ENCODE assay signal across 23 cellular contexts in the genomic region with DNA sequence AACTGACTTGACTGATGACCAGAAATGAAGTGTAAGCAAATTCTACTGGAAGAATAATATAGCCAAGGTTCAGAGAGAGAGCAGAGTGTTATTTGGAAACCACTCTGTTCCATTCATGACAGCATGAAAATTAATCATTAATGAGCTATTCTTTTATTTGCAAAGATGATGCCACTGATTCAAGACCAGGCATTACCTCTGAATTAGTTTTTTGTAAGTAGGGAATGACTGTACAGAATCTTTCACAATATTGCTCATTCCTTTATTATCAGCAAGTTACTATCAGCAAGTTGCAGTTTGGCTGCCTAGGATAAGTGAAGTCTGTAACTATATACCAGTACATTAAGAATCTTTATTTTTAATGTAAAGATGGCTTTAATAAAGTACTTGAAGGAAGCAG.
DNase-seq lines count a peak whose midpoint lies in the region; ATAC-seq and TF ChIP-seq lines count a peak whose summit lies in the region.
"Had no signal": no experiment of that assay in that cellular context is flagged by ENCODE, and none has a peak within 500 bp of the region (broad histone marks: within the 10 kb centered on the region; RNA-seq: fewer than 3 reads in every experiment).

No MANE protein-coding gene starts in this region.

- H3K4me3 ChIP-seq in mammary epithelial cell (replicated peaks in 1 of 3; ENCODE audit: insufficient read depth in 1 of 3, low read depth in 2 of 3, low read length in 3 of 3) (no peak overlapping the region), breast epithelium (no peak overlapping the region), endodermal cell (ENCODE audit: low read length) (peak overlapping the region; percentile 57), ascending aorta (no peak overlapping the region)
- H3K4me3 ChIP-seq in CD8-positive, alpha-beta T cell (ENCODE audit: low read depth, low read length), result no peak overlapping the region
- H3K4me3 ChIP-seq: K562, Peyer's patch had no signal

- H3K36me3 Mint-ChIP-seq in endodermal cell (ENCODE audit: low read depth), result peaks cover 83% of the 10 kb centered on the region
- H3K36me3 Mint-ChIP-seq in CD8-positive, alpha-beta T cell, result no peaks in the 10 kb centered on the region
- peaks cover 14% of the 10 kb centered on the region for H3K36me3 Mint-ChIP-seq in chondrocyte (ENCODE audit: low read depth)
- H3K36me3 Mint-ChIP-seq: CD4-positive, CD25-positive, alpha-beta regulatory T cell had no signal

- no peaks in the 10 kb centered on the region for H3K9me3 ChIP-seq in mammary epithelial cell (replicated peaks; ENCODE audit: insufficient read depth, low read length)
- peaks cover 6 to 21% of the 10 kb centered on the region in 2 donors for H3K9me3 ChIP-seq in breast epithelium
- peaks cover 100% of the 10 kb centered on the region for H3K9me3 ChIP-seq in endodermal cell (ENCODE audit: control insufficient read depth, low read length)
- H3K9me3 ChIP-seq in ascending aorta, result no peaks in the 10 kb centered on the region
- no peaks in the 10 kb centered on the region for H3K9me3 ChIP-seq in CD8-positive, alpha-beta T cell (ENCODE audit: low read length)

- BruUV-seq in mammary epithelial cell (replicated peaks; lab: Mats Ljungman, UMichigan), result no TSS peak

- TF ChIP-seq POLR2A in breast epithelium (IDR thresholded peaks at IDR 0.05), result no peak

- H3K9me3 Mint-ChIP-seq in endodermal cell (peaks cover 87% of the 10 kb centered on the region), chondrocyte (ENCODE audit: low read depth) (peaks cover 43% of the 10 kb centered on the region)
- peaks cover 17% of the 10 kb centered on the region for H3K9me3 Mint-ChIP-seq in CD8-positive, alpha-beta T cell

- POLR2A ChIA-PET in CD8-positive, alpha-beta T cell (lab: Charles Lee), result no interaction called here

- ATAC-seq in foreskin keratinocyte, result peak; percentile 53
- no peak for ATAC-seq in CD8-positive, alpha-beta T cell
- ATAC-seq: K562, Right ventricle myocardium inferior had no signal

- H3K4me2 ChIP-seq in mammary epithelial cell (ENCODE audit: insufficient read depth, low read depth, low read length), result no peak overlapping the region

- no peaks in the 10 kb centered on the region for H3K36me3 ChIP-seq in mammary epithelial cell (ENCODE audit: insufficient read depth, low read length)
- no peaks in the 10 kb centered on the region for H3K36me3 ChIP-seq in breast epithelium
- H3K36me3 ChIP-seq in endodermal cell (ENCODE audit: control insufficient read depth, insufficient read depth, low read length), result peaks cover 70% of the 10 kb centered on the region
- no peaks in the 10 kb centered on the region for H3K36me3 ChIP-seq in ascending aorta
- no peaks in the 10 kb centered on the region for H3K36me3 ChIP-seq in CD8-positive, alpha-beta T cell (ENCODE audit: insufficient read depth, low read length)
- H3K36me3 ChIP-seq: Peyer's patch had no signal

- H3K4me3 Mint-ChIP-seq in endodermal cell (no peak overlapping the region), chondrocyte (ENCODE audit: unreplicated experiment) (no peak overlapping the region)
- no peak overlapping the region for H3K4me3 Mint-ChIP-seq in CD8-positive, alpha-beta T cell
- H3K4me3 Mint-ChIP-seq: B cell; CD4-positive, CD25-positive, alpha-beta regulatory T cell had no signal

- H3K4me1 Mint-ChIP-seq in endodermal cell (peaks cover 17% of the 10 kb centered on the region), chondrocyte (ENCODE audit: low read depth) (no peaks in the 10 kb centered on the region)
- H3K4me1 Mint-ChIP-seq in CD8-positive, alpha-beta T cell (ENCODE audit: low read depth), result no peaks in the 10 kb centered on the region
- H3K4me1 Mint-ChIP-seq: B cell; CD4-positive, CD25-positive, alpha-beta regulatory T cell had no signal

- H3K27ac ChIP-seq in mammary epithelial cell (ENCODE audit: insufficient read depth, low read depth, low read length) (no peak overlapping the region), breast epithelium (no peak overlapping the region), endodermal cell (ENCODE audit: low read depth, low read length) (no peak overlapping the region), foreskin keratinocyte (no peak overlapping the region), ascending aorta (no peak overlapping the region)
- H3K27ac ChIP-seq in CD8-positive, alpha-beta T cell (ENCODE audit: low read depth, low read length), result no peak overlapping the region
- H3K27ac ChIP-seq: Peyer's patch had no signal

- H3K27ac Mint-ChIP-seq in endodermal cell, result no peak overlapping the region
- no peak overlapping the region for H3K27ac Mint-ChIP-seq in CD8-positive, alpha-beta T cell
- H3K27ac Mint-ChIP-seq in chondrocyte (ENCODE audit: unreplicated experiment), result no peak overlapping the region
- H3K27ac Mint-ChIP-seq: B cell; CD4-positive, CD25-positive, alpha-beta regulatory T cell had no signal

- dilution Hi-C loops in mammary epithelial cell (cut with HindIII; ENCODE audit: low sequenced_read_pairs), result no loop called here

- H3K27me3 Mint-ChIP-seq in endodermal cell (ENCODE audit: insufficient read depth) (peaks cover 1% of the 10 kb centered on the region), chondrocyte (ENCODE audit: low read depth) (no peaks in the 10 kb centered on the region)
- H3K27me3 Mint-ChIP-seq in CD8-positive, alpha-beta T cell (ENCODE audit: low read depth), result peaks cover 8% of the 10 kb centered on the region

- no peak for TF ChIP-seq CTCF in mammary epithelial cell (conservative IDR thresholded peaks at IDR 0.05 in 1 of 2, IDR thresholded peaks at IDR 0.05 in 1 of 2; ENCODE audit: extremely low read depth in 1 of 2, insufficient read depth in 1 of 2, low read depth in 1 of 2, low read length in 2 of 2)
- no peak for TF ChIP-seq CTCF in breast epithelium (IDR thresholded peaks at IDR 0.05)
- TF ChIP-seq CTCF in endodermal cell (conservative IDR thresholded peaks at IDR 0.05), result no peak
- TF ChIP-seq CTCF in foreskin keratinocyte (conservative IDR thresholded peaks at IDR 0.05), result no peak
- TF ChIP-seq CTCF in ascending aorta (IDR thresholded peaks at IDR 0.05), result no peak
- no peak for TF ChIP-seq CTCF in CD8-positive, alpha-beta T cell (IDR thresholded peaks at IDR 0.05)
- TF ChIP-seq CTCF in chondrocyte (IDR thresholded peaks at IDR 0.05), result no peak

- H3K27me3 ChIP-seq in mammary epithelial cell (ENCODE audit: insufficient read depth, low read length) (no peaks in the 10 kb centered on the region), breast epithelium (no peaks in the 10 kb centered on the region), endodermal cell (ENCODE audit: control insufficient read depth, insufficient read depth, low read length, poor library complexity, severe bottlenecking) (no peaks in the 10 kb centered on the region), foreskin keratinocyte (no peaks in the 10 kb centered on the region), ascending aorta (no peaks in the 10 kb centered on the region)
- H3K27me3 ChIP-seq in CD8-positive, alpha-beta T cell (ENCODE audit: insufficient read depth, low read length), result no peaks in the 10 kb centered on the region
- H3K27me3 ChIP-seq: Peyer's patch had no signal

- H3K4me1 ChIP-seq in mammary epithelial cell (ENCODE audit: insufficient read depth, low read length) (no peaks in the 10 kb centered on the region), breast epithelium (no peaks in the 10 kb centered on the region), endodermal cell (ENCODE audit: control insufficient read depth, insufficient read depth, low read length) (no peaks in the 10 kb centered on the region), foreskin keratinocyte (peaks cover 3% of the 10 kb centered on the region), ascending aorta (no peaks in the 10 kb centered on the region)
- H3K4me1 ChIP-seq in CD8-positive, alpha-beta T cell (ENCODE audit: insufficient read depth, low read length), result no peaks in the 10 kb centered on the region
- H3K4me1 ChIP-seq: Caco-2, Peyer's patch had no signal

- in situ Hi-C loops in mammary epithelial cell (cut with MboI; ENCODE audit: low sequenced_read_pairs in 2 of 2), result no loop called here
- in situ Hi-C loops in G401 (cut with HindIII; ENCODE audit: low sequenced_read_pairs), result no loop called here

- intact Hi-C loops in mammary epithelial cell (cut with micrococcal nuclease) (no loop called here), breast epithelium (cut with DNase I; ENCODE audit: low total_unique reads) (no loop called here), ascending aorta (cut with DNase I) (no loop called here)
- intact Hi-C loops in CD8-positive, alpha-beta T cell (cut with DNase I, micrococcal nuclease), result no loop called here

- H3K79me2 ChIP-seq in mammary epithelial cell (ENCODE audit: insufficient read depth, low read length), result no peaks in the 10 kb centered on the region

- CTCF ChIA-PET in mammary epithelial cell (lab: Charles Lee; ENCODE audit: low non-redundant PET), result interaction anchor here (0.6 kb wide), 1 partner anchor 73 kb away, joined by 7 read pairs; no protein-coding TSS in a partner anchor
- CTCF ChIA-PET in CD8-positive, alpha-beta T cell (lab: Charles Lee), result no interaction called here

- H2AFZ ChIP-seq in mammary epithelial cell (ENCODE audit: low read depth, low read length), result no peak overlapping the region

- DNase-seq in mammary epithelial cell (peak; percentile 25), breast epithelium (ENCODE audit: low spot score in 2 of 2) (no peak), endodermal cell (no peak), foreskin keratinocyte (peak; percentile 62 to 73), ascending aorta (ENCODE audit: low spot score in 2 of 2) (no peak), chondrocyte (ENCODE audit: low spot score) (no peak), G401 (ENCODE audit: low spot score) (no peak)
- no peak for DNase-seq in CD8-positive, alpha-beta T cell
- DNase-seq: 8988T; Caco-2; CD4-positive, CD25-positive, alpha-beta regulatory T cell; DMS153; EL; HCEC 1CT; NCI-H1105; NCI-H1694 treated with DMSO at 0.1 percent for 48 hours; NCI-H510A; NCI-H748 treated with DMSO at 0.1 percent for 48 hours; NK-92 treated with Interleukin-12 subunit alpha and Interleukin-12 subunit beta, amount 100 ng/mL, for 24 hours; Peyer's patch had no signal

- H3K9ac ChIP-seq in mammary epithelial cell (ENCODE audit: insufficient read depth, low read length), result no peak overlapping the region
- H3K9ac ChIP-seq in endodermal cell (ENCODE audit: extremely low read depth, low read length, poor library complexity, severe bottlenecking), result no peak overlapping the region

- no peaks in the 10 kb centered on the region for H4K20me1 ChIP-seq in mammary epithelial cell (ENCODE audit: insufficient read depth, low read length)

Comparison
In these comparisons a context has a peak if more than half of its experiments do, and no peak if none do; other contexts are left out.
1. DNase-seq: peak in mammary epithelial cell (single experiment) and foreskin keratinocyte (2 of 2); none in breast epithelium (0 of 2), endodermal cell (single experiment), ascending aorta (0 of 2), CD8-positive, alpha-beta T cell (0 of 7), chondrocyte (single experiment) and G401 (single experiment).